ENCODE assay signal across 16 cellular contexts in the genomic region with DNA sequence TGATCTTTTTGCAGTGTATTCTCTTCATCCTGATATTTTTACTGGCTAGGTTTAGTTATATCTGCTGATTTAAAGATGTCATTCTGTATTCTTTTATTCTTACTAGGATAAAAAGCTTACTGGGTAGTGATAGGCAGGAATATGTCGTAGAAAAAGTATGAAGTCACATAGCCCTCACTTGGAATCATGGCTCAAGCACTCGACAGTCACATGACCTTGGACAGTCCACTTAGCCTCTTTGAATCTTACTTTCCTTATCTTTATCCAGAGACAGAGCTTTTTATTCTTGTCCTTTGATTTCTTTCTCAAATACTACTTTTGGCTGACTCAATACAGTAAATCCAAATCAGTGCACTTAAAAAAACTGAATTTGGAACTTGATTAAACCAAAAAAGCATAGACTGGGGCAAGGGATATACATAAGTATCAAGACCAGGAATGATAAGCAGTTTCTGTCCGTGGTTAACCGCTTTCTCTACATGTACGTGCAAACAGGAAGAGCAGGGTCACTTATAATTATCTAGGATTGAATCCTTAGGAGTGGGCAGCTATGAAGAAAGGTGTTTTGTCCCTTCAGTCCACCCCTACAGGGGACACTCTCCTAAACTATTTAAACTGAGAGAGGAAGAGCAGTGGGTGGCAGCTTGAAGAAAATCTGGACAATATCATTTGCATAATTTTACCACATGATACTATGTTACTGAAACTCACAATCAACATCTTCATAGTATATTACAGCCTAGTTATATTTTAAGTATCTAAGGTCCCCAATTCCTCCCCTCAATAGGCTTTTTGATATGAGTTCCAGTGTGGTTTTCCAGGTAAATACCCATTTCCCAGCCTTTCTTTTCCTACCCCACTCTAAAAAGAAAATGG. TPM values are rescaled to one million over a fixed set of nuclear protein-coding genes. Genes with fewer than 3 reads are reported as not detected.
A peak's percentile ranks its signal among the peaks of the same experiment; 100 is the strongest.
DNase-seq lines count a peak whose midpoint lies in the region; ATAC-seq, FAIRE-seq and TF ChIP-seq lines count a peak whose summit lies in the region.
"Had no signal": no experiment of that assay in that cellular context is flagged by ENCODE, and none has a peak within 500 bp of the region (broad histone marks: within the 10 kb centered on the region; RNA-seq: fewer than 3 reads in every experiment).

No MANE protein-coding gene starts in this region.

- no peaks in the 10 kb centered on the region for H3K79me2 ChIP-seq in HepG2 (ENCODE audit: insufficient read depth, low read length)

- no peak overlapping the region for H3K4me2 ChIP-seq in HepG2 (ENCODE audit: low read depth, low read length)

- CTCF ChIA-PET in Panc1 (lab: Charles Lee) (no interaction called here), HepG2 (lab: Yijun Ruan, JAX; ENCODE audit: low intra/inter-chr PET ratio, low total read pairs) (no interaction called here)

- in situ Hi-C loops in Panc1 (cut with HindIII; ENCODE audit: low pct_unique_long_range_greater_than_20kb, low sequenced_read_pairs) (no loop called here), HepG2 (cut with HindIII; ENCODE audit: extremely low pct_ligation_motif_present, low pct_unique_long_range_greater_than_20kb) (no loop called here)

- BruUV-seq in Panc1 (replicated peaks; lab: Mats Ljungman, UMichigan) (no TSS peak), HepG2 (replicated peaks; lab: Mats Ljungman, UMichigan) (no TSS peak)

- POLR2A ChIA-PET in Panc1 (lab: Charles Lee) (no interaction called here), HepG2 (lab: Yijun Ruan, JAX) (no interaction called here)

- TF ChIP-seq CTCF in Panc1 (IDR thresholded peaks at IDR 0.05) (no peak), HepG2 (CRISPR knock-in tag; IDR thresholded peaks at IDR 0.05) (no peak)

- ATAC-seq in GM19452 (IDR thresholded peaks at IDR 0.05; ENCODE audit: unreplicated experiment) (peak; percentile 64), HG03103 (IDR thresholded peaks at IDR 0.05; ENCODE audit: low read depth, unreplicated experiment) (peak; percentile 71), Panc1 (no peak), HepG2 (no peak)
- no peak for ATAC-seq in stimulated activated naive CD8-positive, alpha-beta T cell treated with anti-CD3 and anti-CD28 coated beads, Interleukin-15, Interleukin-2, amounts not matched to agents 100 U/mL and 50 U/mL, for 24 hours
- ATAC-seq: gastroesophageal sphincter had no signal

- H3K36me3 ChIP-seq in Panc1 (ENCODE audit: control insufficient read depth, insufficient read depth, low read length): no peaks in the 10 kb centered on the region
- H3K36me3 ChIP-seq in HepG2 (replicated peaks in 1 of 2; ENCODE audit: control insufficient read depth in 1 of 2, insufficient read depth in 2 of 2, low read length in 2 of 2): no peaks in the 10 kb centered on the region
- H3K36me3 ChIP-seq: gastroesophageal sphincter, HAP-1, transverse colon had no signal

- no peak for FAIRE-seq in HepG2 (lab: Jason Lieb, UNC)

- DNase-seq in CMK (ENCODE audit: low read depth) (peak; percentile 14), Panc1 (ENCODE audit: low read depth, low spot score) (no peak), dedifferentiated amniotic fluid mesenchymal stem cell (ENCODE audit: extremely low spot score) (no peak), HepG2 (ENCODE audit: low spot score) (no peak), NCI-H2227 treated with DMSO at 0.1 percent for 48 hours (lab: John Stamatoyannopoulos, UW) (no peak)
- no peak for DNase-seq in stimulated activated naive CD8-positive, alpha-beta T cell treated with anti-CD3 and anti-CD28 coated beads, Interleukin-15, Interleukin-2, amounts not matched to agents 100 U/mL and 50 U/mL, for 24 hours
- DNase-seq: activated CD8-positive, alpha-beta memory T cell treated with anti-CD3 and anti-CD28 coated beads, Interleukin-2, amount 50 U/mL, for 48 hours; activated naive CD8-positive, alpha-beta T cell treated with anti-CD3 and anti-CD28 coated beads for 36 hours; central memory CD4-positive, alpha-beta T cell; NCI-H2171; stimulated activated CD8-positive, alpha-beta memory T cell treated with anti-CD3 and anti-CD28 coated beads, Interleukin-4, amount 100 ng/mL, for 48 hours; transverse colon had no signal

- H3K4me3 ChIP-seq in Panc1 (ENCODE audit: low read depth in 2 of 2, low read length in 2 of 2) (no peak overlapping the region), HepG2 (replicated peaks in 1 of 3; ENCODE audit: insufficient read depth in 1 of 3, low read depth in 2 of 3, low read length in 3 of 3) (no peak overlapping the region)
- H3K4me3 ChIP-seq: gastroesophageal sphincter, HAP-1, transverse colon had no signal

- no peak overlapping the region for H3K9ac ChIP-seq in HepG2 (ENCODE audit: insufficient read depth, low read depth, low read length)

- H3K4me1 ChIP-seq in Panc1 (ENCODE audit: control insufficient read depth, insufficient read depth, low read length): peaks cover 3% of the 10 kb centered on the region; the same call in 1 of the 2 replicates
- no peaks in the 10 kb centered on the region for H3K4me1 ChIP-seq in HepG2 (ENCODE audit: insufficient read depth, low read length)
- H3K4me1 ChIP-seq: gastroesophageal sphincter, HAP-1, transverse colon had no signal

- H4K20me1 ChIP-seq in HepG2 (ENCODE audit: insufficient read depth, low read length): no peaks in the 10 kb centered on the region

- no peak overlapping the region for H2AFZ ChIP-seq in HepG2 (ENCODE audit: low read length)

- no peak for TF ChIP-seq POLR2A in HepG2 (IDR thresholded peaks at IDR 0.05; ENCODE audit: insufficient read depth in 1 of 2, low read depth in 2 of 2, low read length in 2 of 2)

- no peaks in the 10 kb centered on the region for H3K27me3 ChIP-seq in Panc1 (ENCODE audit: control insufficient read depth, insufficient read depth, low read length)
- no peaks in the 10 kb centered on the region for H3K27me3 ChIP-seq in HepG2 (ENCODE audit: control insufficient read depth in 1 of 2, insufficient read depth in 2 of 2, low read length in 2 of 2)
- H3K27me3 ChIP-seq: gastroesophageal sphincter, transverse colon had no signal

- WGBS in HepG2 (ENCODE audit: low lambda C conversion rate): 32% methylated on average over 5 of the region's 5 CpGs

- peak overlapping the region; percentile 15; the same call in 1 of the 2 replicates for H3K27ac ChIP-seq in Panc1 (ENCODE audit: low read length)
- no peak overlapping the region for H3K27ac ChIP-seq in HepG2 (ENCODE audit: extremely low read length, insufficient read depth, low read length)
- H3K27ac ChIP-seq: gastroesophageal sphincter, transverse colon had no signal

- TF ChIP-seq RAD21 in HepG2 (CRISPR knock-in tag; IDR thresholded peaks at IDR 0.05): no peak

- intact Hi-C loops in Panc1 (cut with micrococcal nuclease; ENCODE audit: unreplicated experiment): no loop called here
- intact Hi-C loops in HepG2 (cut with micrococcal nuclease; ENCODE audit: unreplicated experiment): no loop called here

- H3K9me3 ChIP-seq in Panc1 (ENCODE audit: control insufficient read depth, insufficient read depth, low read depth, low read length) (no peaks in the 10 kb centered on the region), HepG2 (ENCODE audit: low read length) (no peaks in the 10 kb centered on the region)
- H3K9me3 ChIP-seq: gastroesophageal sphincter, HAP-1, transverse colon had no signal

- no peak for TF ChIP-seq EP300 in HepG2 (IDR thresholded peaks at IDR 0.05; ENCODE audit: low read depth in 2 of 2, low read length in 2 of 2)
- TF ChIP-seq EP300 in HepG2 (CRISPR knock-in tag; IDR thresholded peaks at IDR 0.05; ENCODE audit: borderline replicate concordance): no peak

TF ChIP-seq in HepG2, 621 proteins besides CTCF, POLR2A, EP300 and RAD21 (continues in another document):
- TF ChIP-seq, protein P1, sequence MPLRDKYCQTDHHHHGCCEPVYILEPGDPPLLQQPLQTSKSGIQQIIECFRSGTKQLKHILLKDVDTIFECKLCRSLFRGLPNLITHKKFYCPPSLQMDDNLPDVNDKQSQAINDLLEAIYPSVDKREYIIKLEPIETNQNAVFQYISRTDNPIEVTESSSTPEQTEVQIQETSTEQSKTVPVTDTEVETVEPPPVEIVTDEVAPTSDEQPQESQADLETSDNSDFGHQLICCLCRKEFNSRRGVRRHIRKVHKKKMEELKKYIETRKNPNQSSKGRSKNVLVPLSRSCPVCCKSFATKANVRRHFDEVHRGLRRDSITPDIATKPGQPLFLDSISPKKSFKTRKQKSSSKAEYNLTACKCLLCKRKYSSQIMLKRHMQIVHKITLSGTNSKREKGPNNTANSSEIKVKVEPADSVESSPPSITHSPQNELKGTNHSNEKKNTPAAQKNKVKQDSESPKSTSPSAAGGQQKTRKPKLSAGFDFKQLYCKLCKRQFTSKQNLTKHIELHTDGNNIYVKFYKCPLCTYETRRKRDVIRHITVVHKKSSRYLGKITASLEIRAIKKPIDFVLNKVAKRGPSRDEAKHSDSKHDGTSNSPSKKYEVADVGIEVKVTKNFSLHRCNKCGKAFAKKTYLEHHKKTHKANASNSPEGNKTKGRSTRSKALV (CRISPR knock-in tag; IDR thresholded peaks at IDR 0.05): no peak
- TF ChIP-seq FOXJ3 (CRISPR knock-in tag; IDR thresholded peaks at IDR 0.05; ENCODE audit: borderline replicate concordance): no peak
- no peak for TF ChIP-seq KDM6A (CRISPR knock-in tag; IDR thresholded peaks at IDR 0.05; ENCODE audit: low read depth)
- no peak for TF ChIP-seq GZF1 (CRISPR knock-in tag; IDR thresholded peaks at IDR 0.05)

RNA-seq across cellular contexts. Expression of a gene that starts 8.0 kb away (rescaled TPM):
- total RNA-seq in Panc1 (2021; ENCODE audit: unreplicated experiment) (2.7 TPM), HepG2 (2016; rRNA removed; fragmentation: Illumina TruSeq; extraction: Trizol) (not detected in 2 replicates)
- 1.7 TPM for polyA plus RNA-seq in Panc1 (2012; ENCODE audit: insufficient read length)
- not detected in 2 replicates for total RNA-seq in HepG2 (2016; cell fraction: cytosol; rRNA removed; fragmentation: Illumina TruSeq; extraction: Trizol; ENCODE audit: low read depth)
- not detected in 2 replicates for total RNA-seq in HepG2 (2016; cell fraction: insoluble cytoplasmic fraction; rRNA removed; fragmentation: Illumina TruSeq; extraction: Trizol)
- not detected in 2 replicates for total RNA-seq in HepG2 (2016; cell fraction: membrane; rRNA removed; fragmentation: Illumina TruSeq; extraction: Trizol)
- total RNA-seq in HepG2 (2016; cell fraction: nucleus; rRNA removed; fragmentation: Illumina TruSeq; extraction: Trizol): not detected in 2 replicates
- polyA plus RNA-seq in HepG2 (2011; rRNA removed): 0.17 and 0.29 TPM in 2 replicates
- 0.12 and 0.28 TPM in 2 replicates for polyA plus RNA-seq in HepG2 (2011; cell fraction: cytosol; rRNA removed)
- polyA plus RNA-seq in HepG2 (2011; cell fraction: nucleus; rRNA removed): 0.12 TPM in 1 of 2 replicates, not detected in the other
- 0.24 TPM in 1 of 2 replicates, not detected in the other for polyA plus RNA-seq in HepG2 (2012)
- polyA plus RNA-seq in HepG2 (2016; cell fraction: cytosol; fragmentation: Illumina TruSeq; extraction: Trizol; ENCODE audit: low read depth): not detected in 2 replicates
- not detected in 2 replicates for polyA plus RNA-seq in HepG2 (2016; cell fraction: insoluble cytoplasmic fraction; fragmentation: Illumina TruSeq; extraction: Trizol; ENCODE audit: low read depth)
- not detected in 2 replicates for polyA plus RNA-seq in HepG2 (2016; cell fraction: membrane; fragmentation: Illumina TruSeq; extraction: Trizol; ENCODE audit: low read depth)
- not detected in 2 replicates for polyA plus RNA-seq in HepG2 (2016; cell fraction: nucleus; fragmentation: Illumina TruSeq; extraction: Trizol; ENCODE audit: insufficient read depth, low read depth)
- polyA minus RNA-seq in HepG2 (2011; rRNA and poly(A)+ RNA removed; ENCODE audit: low replicate concordance): not detected in 2 replicates
- not detected in 2 replicates for polyA minus RNA-seq in HepG2 (2011; cell fraction: cytosol; rRNA and poly(A)+ RNA removed)
- polyA minus RNA-seq in HepG2 (2011; cell fraction: nucleus; rRNA and poly(A)+ RNA removed): not detected in 2 replicates
- total RNA-seq: activated naive CD8-positive, alpha-beta T cell treated with anti-CD3 and anti-CD28 coated beads for 36 hours; transverse colon had no signal

Comparison
In these comparisons a context has a peak if more than half of its experiments do, and no peak if none do; other contexts are left out.
1. ATAC-seq: peak in GM19452 (single experiment) and HG03103 (single experiment); none in Panc1 (single experiment), stimulated activated naive CD8-positive, alpha-beta T cell treated with anti-CD3 and anti-CD28 coated beads, Interleukin-15, Interleukin-2, amounts not matched to agents 100 U/mL and 50 U/mL, for 24 hours (single experiment) and HepG2 (single experiment).